1 cellular context compared by ENCODE assay signal in genomic region chr16:67185003-67185865, GRCh38.
TF ChIP-seq lines count a peak whose summit lies in the region.

No MANE protein-coding gene starts in this region.

TF ChIP-seq in K562, 482 proteins besides CTCF, POLR2A, EP300 and RAD21 (continued from another document and continues in another):
- TF ChIP-seq ZNF407 (IDR thresholded peaks at IDR 0.05; ENCODE audit: low read depth) (no peak), PCBP1 (IDR thresholded peaks at IDR 0.05; ENCODE audit: low read depth, low read length, poor library complexity, severe bottlenecking) (no peak), ELF1 (tag; IDR thresholded peaks at IDR 0.05) (no peak), ZNF77 (CRISPR knock-in tag; IDR thresholded peaks at IDR 0.05) (no peak), ARHGAP35 (IDR thresholded peaks at IDR 0.05; ENCODE audit: partially characterized antibody) (no peak), BRCA1 (IDR thresholded peaks at IDR 0.05) (no peak), BRCA1 (CRISPR knock-in tag; IDR thresholded peaks at IDR 0.05) (no peak), HMG20A (CRISPR knock-in tag; conservative IDR thresholded peaks at IDR 0.05) (no peak), ETV5 (CRISPR knock-in tag; IDR thresholded peaks at IDR 0.05; ENCODE audit: low read depth) (no peak), CEBPB (tag; IDR thresholded peaks at IDR 0.05) (no peak), SMARCE1 (IDR thresholded peaks at IDR 0.05) (peak; percentile 93), ZBTB5 (IDR thresholded peaks at IDR 0.05) (no peak), MCM7 (IDR thresholded peaks at IDR 0.05) (no peak), HDAC2 (IDR thresholded peaks at IDR 0.05) (peak; percentile 68; the same call in 1 of the 2 replicates), PHTF2 (CRISPR knock-in tag; IDR thresholded peaks at IDR 0.05) (no peak), ELF2 (CRISPR knock-in tag; IDR thresholded peaks at IDR 0.05) (no peak), PURB (CRISPR knock-in tag; IDR thresholded peaks at IDR 0.05; ENCODE audit: low read depth) (no peak), NCOR1 (IDR thresholded peaks at IDR 0.05) (no peak), SAP30 (IDR thresholded peaks at IDR 0.05; ENCODE audit: borderline replicate concordance, insufficient read depth, low read depth, low read length, poor library complexity, severe bottlenecking) (peak; percentile 87), SRSF7 (optimal IDR thresholded peaks at IDR 0.05; ENCODE audit: low read depth, low read length) (no peak), POLR2B (IDR thresholded peaks at IDR 0.05; ENCODE audit: low read depth, partially characterized antibody) (no peak), FOXA1 (IDR thresholded peaks at IDR 0.05; ENCODE audit: borderline replicate concordance) (no peak), KAT2B (IDR thresholded peaks at IDR 0.05; ENCODE audit: low read depth, low read length) (no peak), ETV6 (IDR thresholded peaks at IDR 0.05; ENCODE audit: borderline replicate concordance in 1 of 2, low read depth in 2 of 2, low read length in 1 of 2) (no peak), ETV6 (CRISPR knock-in tag; IDR thresholded peaks at IDR 0.05; ENCODE audit: borderline replicate concordance) (peak; percentile 84; the same call in 1 of the 2 replicates), NFRKB (IDR thresholded peaks at IDR 0.05; ENCODE audit: low read depth) (no peak), ZFX (CRISPR knock-in tag; IDR thresholded peaks at IDR 0.05) (0 out of 2 replicates have a peak, but pooled peaks have one; percentile 27), ZNF224 (CRISPR knock-in tag; IDR thresholded peaks at IDR 0.05) (peak; percentile 93), ZBTB26 (CRISPR knock-in tag; IDR thresholded peaks at IDR 0.05) (no peak), RBM15 (IDR thresholded peaks at IDR 0.05; ENCODE audit: insufficient read depth, low read length) (no peak), BACH1 (tag; IDR thresholded peaks at IDR 0.05) (no peak), MCM3 (IDR thresholded peaks at IDR 0.05) (no peak), CBX5 (IDR thresholded peaks at IDR 0.05; ENCODE audit: borderline replicate concordance, low read depth) (0 out of 2 replicates have a peak, but pooled peaks have one; percentile 39), DACH1 (IDR thresholded peaks at IDR 0.05; ENCODE audit: partially characterized antibody) (no peak)
- TF ChIP-seq, protein P1, sequence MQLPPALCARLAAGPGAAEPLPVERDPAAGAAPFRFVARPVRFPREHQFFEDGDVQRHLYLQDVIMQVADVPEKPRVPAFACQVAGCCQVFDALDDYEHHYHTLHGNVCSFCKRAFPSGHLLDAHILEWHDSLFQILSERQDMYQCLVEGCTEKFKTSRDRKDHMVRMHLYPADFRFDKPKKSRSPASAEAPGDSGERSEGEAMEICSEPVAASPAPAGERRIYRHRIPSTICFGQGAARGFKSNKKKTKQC (CRISPR knock-in tag; IDR thresholded peaks at IDR 0.05): peak; percentile 99
- TF ChIP-seq, protein P2, sequence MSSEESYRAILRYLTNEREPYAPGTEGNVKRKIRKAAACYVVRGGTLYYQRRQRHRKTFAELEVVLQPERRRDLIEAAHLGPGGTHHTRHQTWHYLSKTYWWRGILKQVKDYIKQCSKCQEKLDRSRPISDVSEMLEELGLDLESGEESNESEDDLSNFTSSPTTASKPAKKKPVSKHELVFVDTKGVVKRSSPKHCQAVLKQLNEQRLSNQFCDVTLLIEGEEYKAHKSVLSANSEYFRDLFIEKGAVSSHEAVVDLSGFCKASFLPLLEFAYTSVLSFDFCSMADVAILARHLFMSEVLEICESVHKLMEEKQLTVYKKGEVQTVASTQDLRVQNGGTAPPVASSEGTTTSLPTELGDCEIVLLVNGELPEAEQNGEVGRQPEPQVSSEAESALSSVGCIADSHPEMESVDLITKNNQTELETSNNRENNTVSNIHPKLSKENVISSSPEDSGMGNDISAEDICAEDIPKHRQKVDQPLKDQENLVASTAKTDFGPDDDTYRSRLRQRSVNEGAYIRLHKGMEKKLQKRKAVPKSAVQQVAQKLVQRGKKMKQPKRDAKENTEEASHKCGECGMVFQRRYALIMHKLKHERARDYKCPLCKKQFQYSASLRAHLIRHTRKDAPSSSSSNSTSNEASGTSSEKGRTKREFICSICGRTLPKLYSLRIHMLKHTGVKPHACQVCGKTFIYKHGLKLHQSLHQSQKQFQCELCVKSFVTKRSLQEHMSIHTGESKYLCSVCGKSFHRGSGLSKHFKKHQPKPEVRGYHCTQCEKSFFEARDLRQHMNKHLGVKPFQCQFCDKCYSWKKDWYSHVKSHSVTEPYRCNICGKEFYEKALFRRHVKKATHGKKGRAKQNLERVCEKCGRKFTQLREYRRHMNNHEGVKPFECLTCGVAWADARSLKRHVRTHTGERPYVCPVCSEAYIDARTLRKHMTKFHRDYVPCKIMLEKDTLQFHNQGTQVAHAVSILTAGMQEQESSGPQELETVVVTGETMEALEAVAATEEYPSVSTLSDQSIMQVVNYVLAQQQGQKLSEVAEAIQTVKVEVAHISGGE (CRISPR knock-in tag; IDR thresholded peaks at IDR 0.05): peak in 1 of 3 experiments; percentile 24; a peak in 1 of 6 replicates
- TF ChIP-seq, protein P3, sequence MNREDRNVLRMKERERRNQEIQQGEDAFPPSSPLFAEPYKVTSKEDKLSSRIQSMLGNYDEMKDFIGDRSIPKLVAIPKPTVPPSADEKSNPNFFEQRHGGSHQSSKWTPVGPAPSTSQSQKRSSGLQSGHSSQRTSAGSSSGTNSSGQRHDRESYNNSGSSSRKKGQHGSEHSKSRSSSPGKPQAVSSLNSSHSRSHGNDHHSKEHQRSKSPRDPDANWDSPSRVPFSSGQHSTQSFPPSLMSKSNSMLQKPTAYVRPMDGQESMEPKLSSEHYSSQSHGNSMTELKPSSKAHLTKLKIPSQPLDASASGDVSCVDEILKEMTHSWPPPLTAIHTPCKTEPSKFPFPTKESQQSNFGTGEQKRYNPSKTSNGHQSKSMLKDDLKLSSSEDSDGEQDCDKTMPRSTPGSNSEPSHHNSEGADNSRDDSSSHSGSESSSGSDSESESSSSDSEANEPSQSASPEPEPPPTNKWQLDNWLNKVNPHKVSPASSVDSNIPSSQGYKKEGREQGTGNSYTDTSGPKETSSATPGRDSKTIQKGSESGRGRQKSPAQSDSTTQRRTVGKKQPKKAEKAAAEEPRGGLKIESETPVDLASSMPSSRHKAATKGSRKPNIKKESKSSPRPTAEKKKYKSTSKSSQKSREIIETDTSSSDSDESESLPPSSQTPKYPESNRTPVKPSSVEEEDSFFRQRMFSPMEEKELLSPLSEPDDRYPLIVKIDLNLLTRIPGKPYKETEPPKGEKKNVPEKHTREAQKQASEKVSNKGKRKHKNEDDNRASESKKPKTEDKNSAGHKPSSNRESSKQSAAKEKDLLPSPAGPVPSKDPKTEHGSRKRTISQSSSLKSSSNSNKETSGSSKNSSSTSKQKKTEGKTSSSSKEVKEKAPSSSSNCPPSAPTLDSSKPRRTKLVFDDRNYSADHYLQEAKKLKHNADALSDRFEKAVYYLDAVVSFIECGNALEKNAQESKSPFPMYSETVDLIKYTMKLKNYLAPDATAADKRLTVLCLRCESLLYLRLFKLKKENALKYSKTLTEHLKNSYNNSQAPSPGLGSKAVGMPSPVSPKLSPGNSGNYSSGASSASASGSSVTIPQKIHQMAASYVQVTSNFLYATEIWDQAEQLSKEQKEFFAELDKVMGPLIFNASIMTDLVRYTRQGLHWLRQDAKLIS (CRISPR knock-in tag; IDR thresholded peaks at IDR 0.05): peak; percentile 98
- TF ChIP-seq, protein P4, sequence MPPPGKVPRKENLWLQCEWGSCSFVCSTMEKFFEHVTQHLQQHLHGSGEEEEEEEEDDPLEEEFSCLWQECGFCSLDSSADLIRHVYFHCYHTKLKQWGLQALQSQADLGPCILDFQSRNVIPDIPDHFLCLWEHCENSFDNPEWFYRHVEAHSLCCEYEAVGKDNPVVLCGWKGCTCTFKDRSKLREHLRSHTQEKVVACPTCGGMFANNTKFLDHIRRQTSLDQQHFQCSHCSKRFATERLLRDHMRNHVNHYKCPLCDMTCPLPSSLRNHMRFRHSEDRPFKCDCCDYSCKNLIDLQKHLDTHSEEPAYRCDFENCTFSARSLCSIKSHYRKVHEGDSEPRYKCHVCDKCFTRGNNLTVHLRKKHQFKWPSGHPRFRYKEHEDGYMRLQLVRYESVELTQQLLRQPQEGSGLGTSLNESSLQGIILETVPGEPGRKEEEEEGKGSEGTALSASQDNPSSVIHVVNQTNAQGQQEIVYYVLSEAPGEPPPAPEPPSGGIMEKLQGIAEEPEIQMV (tag; conservative IDR thresholded peaks at IDR 0.05; ENCODE audit: low read depth): no peak
- TF ChIP-seq, protein P5, sequence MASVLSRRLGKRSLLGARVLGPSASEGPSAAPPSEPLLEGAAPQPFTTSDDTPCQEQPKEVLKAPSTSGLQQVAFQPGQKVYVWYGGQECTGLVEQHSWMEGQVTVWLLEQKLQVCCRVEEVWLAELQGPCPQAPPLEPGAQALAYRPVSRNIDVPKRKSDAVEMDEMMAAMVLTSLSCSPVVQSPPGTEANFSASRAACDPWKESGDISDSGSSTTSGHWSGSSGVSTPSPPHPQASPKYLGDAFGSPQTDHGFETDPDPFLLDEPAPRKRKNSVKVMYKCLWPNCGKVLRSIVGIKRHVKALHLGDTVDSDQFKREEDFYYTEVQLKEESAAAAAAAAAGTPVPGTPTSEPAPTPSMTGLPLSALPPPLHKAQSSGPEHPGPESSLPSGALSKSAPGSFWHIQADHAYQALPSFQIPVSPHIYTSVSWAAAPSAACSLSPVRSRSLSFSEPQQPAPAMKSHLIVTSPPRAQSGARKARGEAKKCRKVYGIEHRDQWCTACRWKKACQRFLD (CRISPR knock-in tag; IDR thresholded peaks at IDR 0.05): 0 out of 2 replicates have a peak, but pooled peaks have one; percentile 44
